ENCODE assay signal across 10 cellular contexts in genomic region chr6:56593801-56594318, GRCh38. TPM values are rescaled to one million over a fixed set of nuclear protein-coding genes. Genes with fewer than 3 reads are reported as not detected.
DNase-seq lines count a peak whose midpoint lies in the region; ATAC-seq and FAIRE-seq lines count a peak whose summit lies in the region.
"Had no signal": no experiment of that assay in that cellular context is flagged by ENCODE, and none has a peak within 500 bp of the region (broad histone marks: within the 10 kb centered on the region; RNA-seq: fewer than 3 reads in every experiment).

No MANE protein-coding gene starts in this region.

- no peaks in the 10 kb centered on the region for H3K9me3 ChIP-seq in CD4-positive, CD25-positive, alpha-beta regulatory T cell (ENCODE audit: control insufficient read depth in 2 of 2, low read length in 2 of 2)

- peak in 2 of 3 donors; percentile 9 to 53 for DNase-seq in CD4-positive, CD25-positive, alpha-beta regulatory T cell
- peak; percentile 26 for DNase-seq in GM19239 (ENCODE audit: insufficient read length, low spot score)
- DNase-seq in activated T-helper 1 cell treated with anti-CD3 and anti-CD28 coated beads, Interleukin-12 subunit alpha, Interleukin-12 subunit beta, Interleukin-2, Interleukin-4 antibody, amounts not matched to agents 30 ng/mL and 10 ng/mL and 1 ng/mL, durations not matched to agents 14 hours and 24 hours and 36 hours (ENCODE audit: low spot score), result peak; percentile 23
- peak; percentile 12 to 29 for DNase-seq in stimulated activated naive CD8-positive, alpha-beta T cell treated with anti-CD3 and anti-CD28 coated beads, Interleukin-15, amount 100 ng/mL, for 72 hours
- DNase-seq in NCI-H2196 treated with DMSO at 0.1 percent for 48 hours (lab: John Stamatoyannopoulos, UW; ENCODE audit: unreplicated experiment), result no peak
- DNase-seq in NCI-H1694 treated with DMSO at 0.1 percent for 48 hours (lab: John Stamatoyannopoulos, UW), result no peak
- no peak for DNase-seq in NCI-H146 treated with DMSO at 0.1 percent for 48 hours (lab: John Stamatoyannopoulos, UW; ENCODE audit: unreplicated experiment)

- H3K4me3 Mint-ChIP-seq in CD4-positive, CD25-positive, alpha-beta regulatory T cell, result peak overlapping the region in 2 of 4 donors; percentile 50 to 59
- H3K4me3 Mint-ChIP-seq in activated T-helper 1 cell treated with anti-CD3 and anti-CD28 coated beads, Interleukin-12 subunit alpha, Interleukin-12 subunit beta, Interleukin-2, Interleukin-4 antibody, amounts not matched to agents 30 ng/mL and 10 ng/mL and 1 ng/mL, durations not matched to agents 14 hours and 24 hours and 36 hours, result peak overlapping the region; percentile 52
- H3K4me3 Mint-ChIP-seq in stimulated activated naive CD8-positive, alpha-beta T cell treated with anti-CD3 and anti-CD28 coated beads, Interleukin-15, amount 100 ng/mL, for 72 hours, result peak overlapping the region in 1 of 2 donors; percentile 19
- H3K4me3 Mint-ChIP-seq: neural crest cell had no signal

- peak overlapping the region; percentile 12 to 83 (median 43) for H3K27ac Mint-ChIP-seq in CD4-positive, CD25-positive, alpha-beta regulatory T cell
- H3K27ac Mint-ChIP-seq in activated T-helper 1 cell treated with anti-CD3 and anti-CD28 coated beads, Interleukin-12 subunit alpha, Interleukin-12 subunit beta, Interleukin-2, Interleukin-4 antibody, amounts not matched to agents 30 ng/mL and 10 ng/mL and 1 ng/mL, durations not matched to agents 14 hours and 24 hours and 36 hours, result peak overlapping the region; percentile 52
- H3K27ac Mint-ChIP-seq in stimulated activated naive CD8-positive, alpha-beta T cell treated with anti-CD3 and anti-CD28 coated beads, Interleukin-15, amount 100 ng/mL, for 72 hours, result no peak overlapping the region

- ATAC-seq in CD4-positive, CD25-positive, alpha-beta regulatory T cell (ENCODE audit: low read depth in 2 of 2), result peak; percentile 49 to 60
- peak; percentile 93 for ATAC-seq in HG03103 (IDR thresholded peaks at IDR 0.05; ENCODE audit: low read depth, unreplicated experiment)
- peak; percentile 94 for ATAC-seq in stimulated activated naive CD8-positive, alpha-beta T cell treated with anti-CD3 and anti-CD28 coated beads, Interleukin-15, amount 100 ng/mL, for 72 hours

- intact Hi-C loops in activated T-helper 1 cell treated with anti-CD3 and anti-CD28 coated beads, Interleukin-12 subunit alpha, Interleukin-12 subunit beta, Interleukin-2, Interleukin-4 antibody, amounts not matched to agents 30 ng/mL and 10 ng/mL and 1 ng/mL, durations not matched to agents 14 hours and 24 hours and 36 hours (cut with micrococcal nuclease), result loop anchor here (1.0 to 2.0 kb wide), 7 partner anchors 24 to 722 kb away; no protein-coding TSS in a partner anchor

- no peak overlapping the region for H3K27ac ChIP-seq in CD4-positive, CD25-positive, alpha-beta regulatory T cell (ENCODE audit: insufficient read depth, low read length, poor library complexity, severe bottlenecking)

- peaks cover 6% of the 10 kb centered on the region for H3K4me1 ChIP-seq in CD4-positive, CD25-positive, alpha-beta regulatory T cell (ENCODE audit: control insufficient read depth, insufficient read depth, low read length, poor library complexity, severe bottlenecking)

- peak overlapping the region; percentile 29 for H3K4me3 ChIP-seq in CD4-positive, CD25-positive, alpha-beta regulatory T cell (ENCODE audit: low read depth, low read length)

- H3K36me3 Mint-ChIP-seq in CD4-positive, CD25-positive, alpha-beta regulatory T cell, result no peaks in the 10 kb centered on the region
- no peaks in the 10 kb centered on the region for H3K36me3 Mint-ChIP-seq in activated T-helper 1 cell treated with anti-CD3 and anti-CD28 coated beads, Interleukin-12 subunit alpha, Interleukin-12 subunit beta, Interleukin-2, Interleukin-4 antibody, amounts not matched to agents 30 ng/mL and 10 ng/mL and 1 ng/mL, durations not matched to agents 14 hours and 24 hours and 36 hours (ENCODE audit: low read depth)

- H3K27me3 Mint-ChIP-seq in CD4-positive, CD25-positive, alpha-beta regulatory T cell, result no peaks in the 10 kb centered on the region
- peaks cover 2% of the 10 kb centered on the region for H3K27me3 Mint-ChIP-seq in activated T-helper 1 cell treated with anti-CD3 and anti-CD28 coated beads, Interleukin-12 subunit alpha, Interleukin-12 subunit beta, Interleukin-2, Interleukin-4 antibody, amounts not matched to agents 30 ng/mL and 10 ng/mL and 1 ng/mL, durations not matched to agents 14 hours and 24 hours and 36 hours (ENCODE audit: insufficient read depth)
- H3K27me3 Mint-ChIP-seq in stimulated activated naive CD8-positive, alpha-beta T cell treated with anti-CD3 and anti-CD28 coated beads, Interleukin-15, amount 100 ng/mL, for 72 hours, result no peaks in the 10 kb centered on the region

- H3K27me3 ChIP-seq in CD4-positive, CD25-positive, alpha-beta regulatory T cell (ENCODE audit: control insufficient read depth, insufficient read depth, low read length), result no peaks in the 10 kb centered on the region

- peaks cover 0 to 28% (median 21%) of the 10 kb centered on the region in 4 donors for H3K4me1 Mint-ChIP-seq in CD4-positive, CD25-positive, alpha-beta regulatory T cell
- peaks cover 29% of the 10 kb centered on the region for H3K4me1 Mint-ChIP-seq in activated T-helper 1 cell treated with anti-CD3 and anti-CD28 coated beads, Interleukin-12 subunit alpha, Interleukin-12 subunit beta, Interleukin-2, Interleukin-4 antibody, amounts not matched to agents 30 ng/mL and 10 ng/mL and 1 ng/mL, durations not matched to agents 14 hours and 24 hours and 36 hours (ENCODE audit: low read depth)
- H3K4me1 Mint-ChIP-seq in stimulated activated naive CD8-positive, alpha-beta T cell treated with anti-CD3 and anti-CD28 coated beads, Interleukin-15, amount 100 ng/mL, for 72 hours, result peaks cover 28% of the 10 kb centered on the region

- peak; percentile 99 for FAIRE-seq in GM19239 (lab: Jason Lieb, UNC)
- FAIRE-seq: H1 had no signal

- no peaks in the 10 kb centered on the region for H3K36me3 ChIP-seq in CD4-positive, CD25-positive, alpha-beta regulatory T cell (ENCODE audit: control insufficient read depth, insufficient read depth, low read length)

- peaks cover 0 to 2% (median 0%) of the 10 kb centered on the region in 7 donors for H3K9me3 Mint-ChIP-seq in CD4-positive, CD25-positive, alpha-beta regulatory T cell
- H3K9me3 Mint-ChIP-seq in activated T-helper 1 cell treated with anti-CD3 and anti-CD28 coated beads, Interleukin-12 subunit alpha, Interleukin-12 subunit beta, Interleukin-2, Interleukin-4 antibody, amounts not matched to agents 30 ng/mL and 10 ng/mL and 1 ng/mL, durations not matched to agents 14 hours and 24 hours and 36 hours, result no peaks in the 10 kb centered on the region
- no peaks in the 10 kb centered on the region for H3K9me3 Mint-ChIP-seq in stimulated activated naive CD8-positive, alpha-beta T cell treated with anti-CD3 and anti-CD28 coated beads, Interleukin-15, amount 100 ng/mL, for 72 hours
- H3K9me3 Mint-ChIP-seq: neural crest cell had no signal

RNA-seq across cellular contexts. Expression of gene DST, which starts 48.8 kb away (rescaled TPM):
- 3.8 TPM for total RNA-seq in CD4-positive, CD25-positive, alpha-beta regulatory T cell
- 1 to 10 TPM in 1 of 4 donors, under 1 TPM in 1, not detected in 2; 0.30 to 1.2 TPM for polyA plus RNA-seq in CD4-positive, CD25-positive, alpha-beta regulatory T cell
- total RNA-seq in activated T-helper 1 cell treated with anti-CD3 and anti-CD28 coated beads, Interleukin-12 subunit alpha, Interleukin-12 subunit beta, Interleukin-2, Interleukin-4 antibody, amounts not matched to agents 30 ng/mL and 10 ng/mL and 1 ng/mL, durations not matched to agents 14 hours and 24 hours and 36 hours, result 6.0 and 11.2 TPM in 2 replicates

Comparison
In these comparisons a context has a peak if more than half of its experiments do, and no peak if none do; other contexts are left out.
1. DNase-seq: peak in CD4-positive, CD25-positive, alpha-beta regulatory T cell (2 of 3), GM19239 (single experiment), activated T-helper 1 cell treated with anti-CD3 and anti-CD28 coated beads, Interleukin-12 subunit alpha, Interleukin-12 subunit beta, Interleukin-2, Interleukin-4 antibody, amounts not matched to agents 30 ng/mL and 10 ng/mL and 1 ng/mL, durations not matched to agents 14 hours and 24 hours and 36 hours (single experiment) and stimulated activated naive CD8-positive, alpha-beta T cell treated with anti-CD3 and anti-CD28 coated beads, Interleukin-15, amount 100 ng/mL, for 72 hours (2 of 2); none in NCI-H2196 treated with DMSO at 0.1 percent for 48 hours (single experiment), NCI-H1694 treated with DMSO at 0.1 percent for 48 hours (single experiment) and NCI-H146 treated with DMSO at 0.1 percent for 48 hours (single experiment).
2. H3K27ac Mint-ChIP-seq: peak in CD4-positive, CD25-positive, alpha-beta regulatory T cell (3 of 3) and activated T-helper 1 cell treated with anti-CD3 and anti-CD28 coated beads, Interleukin-12 subunit alpha, Interleukin-12 subunit beta, Interleukin-2, Interleukin-4 antibody, amounts not matched to agents 30 ng/mL and 10 ng/mL and 1 ng/mL, durations not matched to agents 14 hours and 24 hours and 36 hours (single experiment); none in stimulated activated naive CD8-positive, alpha-beta T cell treated with anti-CD3 and anti-CD28 coated beads, Interleukin-15, amount 100 ng/mL, for 72 hours (0 of 2).
3. Peak in every context shown above with its lines, with median percentiles within 50 percentile points of each other: ATAC-seq.